In genomic region chr1:234778215-234779159, GRCh38 we compare ENCODE assay signal across 1 cellular context.
TF ChIP-seq lines count a peak whose summit lies in the region.

No MANE protein-coding gene starts in this region.

TF ChIP-seq in HepG2, 621 proteins besides CTCF, POLR2A, EP300 and RAD21 (continued from another document):
- TF ChIP-seq ZFY (CRISPR knock-in tag; IDR thresholded peaks at IDR 0.05), result peak; percentile 24; the same call in 1 of the 2 replicates
- TF ChIP-seq SMAD1 (CRISPR knock-in tag; IDR thresholded peaks at IDR 0.05; ENCODE audit: borderline replicate concordance, low read depth), result no peak
- no peak for TF ChIP-seq ZNF576 (CRISPR knock-in tag; IDR thresholded peaks at IDR 0.05)
- peak; percentile 30; the same call in 1 of the 2 replicates for TF ChIP-seq ZNF563 (CRISPR knock-in tag; IDR thresholded peaks at IDR 0.05)
- TF ChIP-seq ZBTB8A (CRISPR knock-in tag; IDR thresholded peaks at IDR 0.05; ENCODE audit: borderline replicate concordance, low read depth), result no peak
- no peak for TF ChIP-seq PHB2 (IDR thresholded peaks at IDR 0.05; ENCODE audit: partially characterized antibody)
- TF ChIP-seq ZNF382 (CRISPR knock-in tag; IDR thresholded peaks at IDR 0.05; ENCODE audit: borderline replicate concordance), result no peak
- 0 out of 2 replicates have a peak, but pooled peaks have one; percentile 29 for TF ChIP-seq ZNF562 (CRISPR knock-in tag; IDR thresholded peaks at IDR 0.05; ENCODE audit: borderline replicate concordance)
- 0 out of 2 replicates have a peak, but pooled peaks have one; percentile 54 for TF ChIP-seq NFIB (CRISPR knock-in tag; IDR thresholded peaks at IDR 0.05; ENCODE audit: borderline replicate concordance)
- TF ChIP-seq MXD4 (CRISPR knock-in tag; IDR thresholded peaks at IDR 0.05), result no peak
- TF ChIP-seq ZFX (CRISPR knock-in tag; IDR thresholded peaks at IDR 0.05; ENCODE audit: low read depth), result no peak
- peak; percentile 33; the same call in 1 of the 2 replicates for TF ChIP-seq MYC (CRISPR knock-in tag; IDR thresholded peaks at IDR 0.05; ENCODE audit: borderline replicate concordance)
- no peak for TF ChIP-seq MTF1 (CRISPR knock-in tag; IDR thresholded peaks at IDR 0.05)
- no peak for TF ChIP-seq ZFP36L2 (CRISPR knock-in tag; IDR thresholded peaks at IDR 0.05)
- TF ChIP-seq ADNP (CRISPR knock-in tag; IDR thresholded peaks at IDR 0.05), result no peak
- peak; percentile 67; the same call in 1 of the 2 replicates for TF ChIP-seq FOXC1 (CRISPR knock-in tag; IDR thresholded peaks at IDR 0.05; ENCODE audit: borderline replicate concordance)
- no peak for TF ChIP-seq NFATC3 (CRISPR knock-in tag; IDR thresholded peaks at IDR 0.05)
- TF ChIP-seq, protein P1, sequence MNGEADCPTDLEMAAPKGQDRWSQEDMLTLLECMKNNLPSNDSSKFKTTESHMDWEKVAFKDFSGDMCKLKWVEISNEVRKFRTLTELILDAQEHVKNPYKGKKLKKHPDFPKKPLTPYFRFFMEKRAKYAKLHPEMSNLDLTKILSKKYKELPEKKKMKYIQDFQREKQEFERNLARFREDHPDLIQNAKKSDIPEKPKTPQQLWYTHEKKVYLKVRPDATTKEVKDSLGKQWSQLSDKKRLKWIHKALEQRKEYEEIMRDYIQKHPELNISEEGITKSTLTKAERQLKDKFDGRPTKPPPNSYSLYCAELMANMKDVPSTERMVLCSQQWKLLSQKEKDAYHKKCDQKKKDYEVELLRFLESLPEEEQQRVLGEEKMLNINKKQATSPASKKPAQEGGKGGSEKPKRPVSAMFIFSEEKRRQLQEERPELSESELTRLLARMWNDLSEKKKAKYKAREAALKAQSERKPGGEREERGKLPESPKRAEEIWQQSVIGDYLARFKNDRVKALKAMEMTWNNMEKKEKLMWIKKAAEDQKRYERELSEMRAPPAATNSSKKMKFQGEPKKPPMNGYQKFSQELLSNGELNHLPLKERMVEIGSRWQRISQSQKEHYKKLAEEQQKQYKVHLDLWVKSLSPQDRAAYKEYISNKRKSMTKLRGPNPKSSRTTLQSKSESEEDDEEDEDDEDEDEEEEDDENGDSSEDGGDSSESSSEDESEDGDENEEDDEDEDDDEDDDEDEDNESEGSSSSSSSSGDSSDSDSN (CRISPR knock-in tag; IDR thresholded peaks at IDR 0.05), result no peak
- TF ChIP-seq ZNF556 (CRISPR knock-in tag; IDR thresholded peaks at IDR 0.05; ENCODE audit: borderline replicate concordance), result peak; percentile 35; the same call in 1 of the 2 replicates
- no peak for TF ChIP-seq RFXANK (CRISPR knock-in tag; IDR thresholded peaks at IDR 0.05)
- TF ChIP-seq MAFG (CRISPR knock-in tag; IDR thresholded peaks at IDR 0.05), result 0 out of 2 replicates have a peak, but pooled peaks have one; percentile 31
- no peak for TF ChIP-seq ZNF33A (CRISPR knock-in tag; IDR thresholded peaks at IDR 0.05; ENCODE audit: borderline replicate concordance)
- TF ChIP-seq ETV5 (CRISPR knock-in tag; IDR thresholded peaks at IDR 0.05; ENCODE audit: borderline replicate concordance), result no peak
- TF ChIP-seq ZNF687 (CRISPR knock-in tag; IDR thresholded peaks at IDR 0.05), result peak; percentile 28; the same call in 1 of the 2 replicates
- TF ChIP-seq, protein P2, sequence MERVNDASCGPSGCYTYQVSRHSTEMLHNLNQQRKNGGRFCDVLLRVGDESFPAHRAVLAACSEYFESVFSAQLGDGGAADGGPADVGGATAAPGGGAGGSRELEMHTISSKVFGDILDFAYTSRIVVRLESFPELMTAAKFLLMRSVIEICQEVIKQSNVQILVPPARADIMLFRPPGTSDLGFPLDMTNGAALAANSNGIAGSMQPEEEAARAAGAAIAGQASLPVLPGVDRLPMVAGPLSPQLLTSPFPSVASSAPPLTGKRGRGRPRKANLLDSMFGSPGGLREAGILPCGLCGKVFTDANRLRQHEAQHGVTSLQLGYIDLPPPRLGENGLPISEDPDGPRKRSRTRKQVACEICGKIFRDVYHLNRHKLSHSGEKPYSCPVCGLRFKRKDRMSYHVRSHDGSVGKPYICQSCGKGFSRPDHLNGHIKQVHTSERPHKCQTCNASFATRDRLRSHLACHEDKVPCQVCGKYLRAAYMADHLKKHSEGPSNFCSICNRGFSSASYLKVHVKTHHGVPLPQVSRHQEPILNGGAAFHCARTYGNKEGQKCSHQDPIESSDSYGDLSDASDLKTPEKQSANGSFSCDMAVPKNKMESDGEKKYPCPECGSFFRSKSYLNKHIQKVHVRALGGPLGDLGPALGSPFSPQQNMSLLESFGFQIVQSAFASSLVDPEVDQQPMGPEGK (CRISPR knock-in tag; IDR thresholded peaks at IDR 0.05), result no peak
